1 cellular context compared by ENCODE assay signal in the genomic region with DNA sequence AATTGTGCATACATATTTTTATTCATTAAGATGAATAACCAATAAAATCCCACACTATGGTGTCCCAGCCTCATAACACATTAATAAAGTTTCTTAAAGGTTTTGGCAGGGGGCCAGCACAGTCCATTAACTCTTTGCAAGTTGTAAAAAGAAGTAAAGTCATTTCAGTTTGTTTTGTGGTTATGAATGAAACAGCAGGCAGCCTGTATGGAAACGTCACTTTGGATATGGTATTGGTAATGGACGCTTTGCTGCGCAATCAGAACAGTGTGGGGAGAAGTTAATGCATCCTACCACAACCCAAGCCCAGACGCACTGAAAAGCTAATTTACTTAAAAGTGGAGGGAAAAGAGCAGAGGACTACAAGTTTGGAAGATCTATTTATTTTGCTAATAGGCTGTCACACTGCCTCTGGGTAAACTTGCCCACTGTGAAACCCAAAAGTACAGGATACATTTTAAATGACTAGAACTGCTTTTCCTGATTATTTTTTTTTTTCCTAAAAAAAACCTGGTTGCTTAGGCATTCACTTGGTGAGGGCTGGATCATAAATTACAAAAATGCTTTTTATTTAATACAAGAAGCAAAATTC.
TF ChIP-seq lines count a peak whose summit lies in the region.

No MANE protein-coding gene starts in this region.

TF ChIP-seq in HEK293, 187 proteins besides CTCF, POLR2A, EP300 and RAD21 (continued from another document):
- TF ChIP-seq ZNF513 (tag by site-specific recombination; IDR thresholded peaks at IDR 0.05) (0 out of 2 replicates have a peak, but pooled peaks have one; percentile 9), ZNF366 (tag by site-specific recombination; conservative IDR thresholded peaks at IDR 0.05) (peak; percentile 76; the same call in 1 of the 2 replicates), ZNF449 (tag by site-specific recombination; IDR thresholded peaks at IDR 0.05) (peak; percentile 62; the same call in 1 of the 2 replicates), ZNF23 (tag by site-specific recombination; IDR thresholded peaks at IDR 0.05; ENCODE audit: borderline replicate concordance) (no peak), SCRT1 (tag by site-specific recombination; IDR thresholded peaks at IDR 0.05; ENCODE audit: borderline replicate concordance) (no peak), ZNF19 (tag by site-specific recombination; IDR thresholded peaks at IDR 0.05; ENCODE audit: low read depth) (no peak), ZNF394 (tag by site-specific recombination; IDR thresholded peaks at IDR 0.05; ENCODE audit: borderline replicate concordance) (0 out of 2 replicates have a peak, but pooled peaks have one; percentile 19), GFI1B (tag by site-specific recombination; IDR thresholded peaks at IDR 0.05) (peak; percentile 68; the same call in 1 of the 2 replicates), ZXDB (tag by site-specific recombination; IDR thresholded peaks at IDR 0.05) (no peak; the same call in 1 of the 2 replicates), KLF7 (tag by site-specific recombination; IDR thresholded peaks at IDR 0.05; ENCODE audit: borderline replicate concordance) (no peak), ZBTB11 (tag by site-specific recombination; conservative IDR thresholded peaks at IDR 0.05; ENCODE audit: low read depth) (no peak), SALL2 (tag by site-specific recombination; IDR thresholded peaks at IDR 0.05; ENCODE audit: borderline replicate concordance) (no peak), ZNF473 (tag by site-specific recombination; IDR thresholded peaks at IDR 0.05) (no peak), ZNF391 (tag by site-specific recombination; IDR thresholded peaks at IDR 0.05; ENCODE audit: borderline replicate concordance, low read depth) (0 out of 2 replicates have a peak, but pooled peaks have one; percentile 16), ZNF292 (tag by site-specific recombination; IDR thresholded peaks at IDR 0.05; ENCODE audit: borderline replicate concordance, low read depth) (no peak), HOXA7 (CRISPR knock-in tag; IDR thresholded peaks at IDR 0.05; ENCODE audit: borderline replicate concordance) (no peak), ZNF335 (tag by site-specific recombination; conservative IDR thresholded peaks at IDR 0.05) (no peak), PRDM6 (tag by site-specific recombination; IDR thresholded peaks at IDR 0.05) (peak; percentile 94), FEZF1 (tag by site-specific recombination; IDR thresholded peaks at IDR 0.05) (peak; percentile 95), ZNF621 (tag by site-specific recombination; IDR thresholded peaks at IDR 0.05) (no peak), ZFP41 (tag by site-specific recombination; IDR thresholded peaks at IDR 0.05; ENCODE audit: borderline replicate concordance) (no peak), ZNF747 (tag by site-specific recombination; IDR thresholded peaks at IDR 0.05) (no peak), EGR2 (tag by site-specific recombination; IDR thresholded peaks at IDR 0.05; ENCODE audit: low read depth) (no peak), ZNF521 (tag by site-specific recombination; IDR thresholded peaks at IDR 0.05) (no peak), ZNF560 (tag by site-specific recombination; IDR thresholded peaks at IDR 0.05; ENCODE audit: borderline replicate concordance) (no peak)
- TF ChIP-seq, protein P1, sequence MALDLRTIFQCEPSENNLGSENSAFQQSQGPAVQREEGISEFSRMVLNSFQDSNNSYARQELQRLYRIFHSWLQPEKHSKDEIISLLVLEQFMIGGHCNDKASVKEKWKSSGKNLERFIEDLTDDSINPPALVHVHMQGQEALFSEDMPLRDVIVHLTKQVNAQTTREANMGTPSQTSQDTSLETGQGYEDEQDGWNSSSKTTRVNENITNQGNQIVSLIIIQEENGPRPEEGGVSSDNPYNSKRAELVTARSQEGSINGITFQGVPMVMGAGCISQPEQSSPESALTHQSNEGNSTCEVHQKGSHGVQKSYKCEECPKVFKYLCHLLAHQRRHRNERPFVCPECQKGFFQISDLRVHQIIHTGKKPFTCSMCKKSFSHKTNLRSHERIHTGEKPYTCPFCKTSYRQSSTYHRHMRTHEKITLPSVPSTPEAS (tag by site-specific recombination; IDR thresholded peaks at IDR 0.05), result 0 out of 2 replicates have a peak, but pooled peaks have one; percentile 25
- TF ChIP-seq, protein P2, sequence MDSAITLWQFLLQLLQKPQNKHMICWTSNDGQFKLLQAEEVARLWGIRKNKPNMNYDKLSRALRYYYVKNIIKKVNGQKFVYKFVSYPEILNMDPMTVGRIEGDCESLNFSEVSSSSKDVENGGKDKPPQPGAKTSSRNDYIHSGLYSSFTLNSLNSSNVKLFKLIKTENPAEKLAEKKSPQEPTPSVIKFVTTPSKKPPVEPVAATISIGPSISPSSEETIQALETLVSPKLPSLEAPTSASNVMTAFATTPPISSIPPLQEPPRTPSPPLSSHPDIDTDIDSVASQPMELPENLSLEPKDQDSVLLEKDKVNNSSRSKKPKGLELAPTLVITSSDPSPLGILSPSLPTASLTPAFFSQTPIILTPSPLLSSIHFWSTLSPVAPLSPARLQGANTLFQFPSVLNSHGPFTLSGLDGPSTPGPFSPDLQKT (IDR thresholded peaks at IDR 0.05; ENCODE audit: borderline replicate concordance, low read depth, low read length), result no peak
